ENCODE assay signal across 22 cellular contexts in genomic region chr6:503610-504362, GRCh38.
A peak's percentile ranks its signal among the peaks of the same experiment; 100 is the strongest.
DNase-seq lines count a peak whose midpoint lies in the region; ATAC-seq and TF ChIP-seq lines count a peak whose summit lies in the region.
"Had no signal": no experiment of that assay in that cellular context is flagged by ENCODE, and none has a peak within 500 bp of the region (broad histone marks: within the 10 kb centered on the region; RNA-seq: fewer than 3 reads in every experiment).

No MANE protein-coding gene starts in this region.

- H3K4me2 ChIP-seq in BLaER1: peak overlapping the region; percentile 96

- H4K20me1 ChIP-seq in BLaER1: no peaks in the 10 kb centered on the region

- H3K4me3 Mint-ChIP-seq in activated CD4-positive, alpha-beta T cell treated with anti-CD3 and anti-CD28 coated beads for 36 hours: no peak overlapping the region
- H3K4me3 Mint-ChIP-seq in activated naive CD8-positive, alpha-beta T cell: no peak overlapping the region

- H3K36me3 ChIP-seq in BLaER1 (peaks cover 8% of the 10 kb centered on the region; the same call in 1 of the 2 replicates), right lobe of liver (peaks cover 0 to 2% (median 0%) of the 10 kb centered on the region in 4 donors), aorta (ENCODE audit: control insufficient read depth in 1 of 2, insufficient read depth in 2 of 2, low read length in 1 of 2) (peaks cover 3 to 4% of the 10 kb centered on the region in 2 donors)
- H3K36me3 ChIP-seq: transverse colon had no signal

- H3K27ac Mint-ChIP-seq in activated CD4-positive, alpha-beta T cell treated with anti-CD3 and anti-CD28 coated beads for 36 hours: peak overlapping the region; percentile 97
- H3K27ac Mint-ChIP-seq in activated naive CD8-positive, alpha-beta T cell: peak overlapping the region; percentile 100

- TF ChIP-seq CTCF in right lobe of liver (IDR thresholded peaks at IDR 0.05): no peak

- intact Hi-C loops in activated CD4-positive, alpha-beta T cell treated with anti-CD3 and anti-CD28 coated beads for 36 hours (cut with DNase I, micrococcal nuclease): no loop called here
- intact Hi-C loops in right lobe of liver (cut with DNase I): no loop called here
- intact Hi-C loops in aorta (cut with DNase I): no loop called here

- H3K4me3 ChIP-seq in BLaER1 (no peak overlapping the region), right lobe of liver (no peak overlapping the region), aorta (ENCODE audit: low read length in 2 of 2) (no peak overlapping the region)
- H3K4me3 ChIP-seq: spleen, stomach, transverse colon had no signal

- ATAC-seq in activated CD4-positive, alpha-beta T cell treated with anti-CD3 and anti-CD28 coated beads for 36 hours: no peak
- ATAC-seq in right lobe of liver (peak in 3 of 4 donors; percentile 38 to 59 (median 55)), aorta (ENCODE audit: low FRiP score) (no peak)
- ATAC-seq: SK-N-SH treated with all-trans-retinoic acid at 6 μM for 48 hours had no signal

- CTCF ChIA-PET in activated CD4-positive, alpha-beta T cell treated with anti-CD3 and anti-CD28 coated beads for 36 hours (lab: Charles Lee): interaction anchor here (1.0 to 2.7 kb wide), 5 partner anchors 14 to 114 kb away, joined by 3 to 11 read pairs (median 6); no protein-coding TSS in a partner anchor

- H3K9ac ChIP-seq in BLaER1: no peak overlapping the region

- no peak for DNase-seq in activated CD4-positive, alpha-beta T cell treated with anti-CD3 and anti-CD28 coated beads for 36 hours
- no peak for DNase-seq in activated CD4-positive, alpha-beta T cell treated with anti-CD3 and anti-CD28 coated beads for 4 hours
- no peak for DNase-seq in right lobe of liver
- no peak for DNase-seq in UCSD-AML1 (lab: John Stamatoyannopoulos, UW; ENCODE audit: unreplicated experiment)
- no peak for DNase-seq in aorta
- no peak for DNase-seq in ecto neural progenitor cell (ENCODE audit: low spot score)
- DNase-seq: activated CD4-positive, alpha-beta T cell treated with anti-CD3 and anti-CD28 coated beads, Interleukin-2, amount 50 U/mL, for 1 hour; EL; mesenchymal stem cell; NCI-H1105; NCI-H2029; NCI-H226; NCI-H748 treated with DMSO at 0.1 percent for 48 hours; spleen; stimulated activated CD4-positive, alpha-beta T cell treated with anti-CD3 and anti-CD28 coated beads, Interleukin-4, amount 100 ng/mL, for 1 hour; stomach; transverse colon had no signal

- no peaks in the 10 kb centered on the region for H3K27me3 Mint-ChIP-seq in activated CD4-positive, alpha-beta T cell treated with anti-CD3 and anti-CD28 coated beads for 36 hours
- H3K27me3 Mint-ChIP-seq in activated naive CD8-positive, alpha-beta T cell: no peaks in the 10 kb centered on the region

- H3K27ac ChIP-seq in BLaER1 (peak overlapping the region; percentile 62), right lobe of liver (no peak overlapping the region), aorta (ENCODE audit: low read depth in 1 of 2, low read length in 2 of 2) (no peak overlapping the region)
- H3K27ac ChIP-seq: HL-60, RWPE1, spleen, stomach, transverse colon had no signal

- H3K9me3 ChIP-seq in BLaER1: peaks cover 6% of the 10 kb centered on the region; the same call in 1 of the 2 replicates
- no peaks in the 10 kb centered on the region for H3K9me3 ChIP-seq in right lobe of liver
- no peaks in the 10 kb centered on the region for H3K9me3 ChIP-seq in aorta (ENCODE audit: control insufficient read depth, low read length)
- H3K9me3 ChIP-seq: spleen, stomach, transverse colon had no signal

- no peak for TF ChIP-seq POLR2A in right lobe of liver (IDR thresholded peaks at IDR 0.05)

- no peaks in the 10 kb centered on the region for H3K9me3 Mint-ChIP-seq in activated CD4-positive, alpha-beta T cell treated with anti-CD3 and anti-CD28 coated beads for 36 hours (ENCODE audit: low read depth)
- H3K9me3 Mint-ChIP-seq in activated naive CD8-positive, alpha-beta T cell (ENCODE audit: low read depth): no peaks in the 10 kb centered on the region

- H3K27me3 ChIP-seq in BLaER1 (no peaks in the 10 kb centered on the region), right lobe of liver (no peaks in the 10 kb centered on the region), aorta (ENCODE audit: control insufficient read depth in 1 of 2, insufficient read depth in 2 of 2, low read length in 1 of 2) (no peaks in the 10 kb centered on the region)
- H3K27me3 ChIP-seq: spleen, stomach, transverse colon had no signal

- POLR2A ChIA-PET in activated CD4-positive, alpha-beta T cell treated with anti-CD3 and anti-CD28 coated beads for 36 hours (lab: Charles Lee): interaction anchor here (0.7 to 2.8 kb wide), 2 partner anchors 100 to 112 kb away, joined by 3 to 13 read pairs; partner anchors contain the start of gene IRF4

- H3K4me1 ChIP-seq in BLaER1: peaks cover 91% of the 10 kb centered on the region
- no peaks in the 10 kb centered on the region for H3K4me1 ChIP-seq in right lobe of liver
- no peaks in the 10 kb centered on the region for H3K4me1 ChIP-seq in aorta (ENCODE audit: control insufficient read depth in 1 of 2, insufficient read depth in 2 of 2, low read length in 2 of 2)
- H3K4me1 ChIP-seq: stomach had no signal

- peaks cover 30% of the 10 kb centered on the region for H3K36me3 Mint-ChIP-seq in activated CD4-positive, alpha-beta T cell treated with anti-CD3 and anti-CD28 coated beads for 36 hours (ENCODE audit: low read depth)
- peaks cover 9% of the 10 kb centered on the region for H3K36me3 Mint-ChIP-seq in activated naive CD8-positive, alpha-beta T cell

- peaks cover 90% of the 10 kb centered on the region for H3K4me1 Mint-ChIP-seq in activated CD4-positive, alpha-beta T cell treated with anti-CD3 and anti-CD28 coated beads for 36 hours
- H3K4me1 Mint-ChIP-seq in activated naive CD8-positive, alpha-beta T cell (ENCODE audit: low read depth): peaks cover 89% of the 10 kb centered on the region

- 57% methylated on average over 15 of the region's 32 CpGs for WGBS in right lobe of liver (ENCODE audit: insufficient coverage, low coverage, low lambda C conversion rate, missing lambda C conversion rate)
- WGBS in aorta, 2 donors: 93 to 94% methylated on average over 32 of the region's 32 CpGs

Comparison
In these comparisons a context has a peak if more than half of its experiments do, and no peak if none do; other contexts are left out.
1. ATAC-seq: peak in right lobe of liver (3 of 4); none in activated CD4-positive, alpha-beta T cell treated with anti-CD3 and anti-CD28 coated beads for 36 hours (single experiment) and aorta (single experiment).